Comparison of ENCODE assay signal across 19 cellular contexts in genomic region chr10:78634835-78635234, GRCh38.
A peak's percentile ranks its signal among the peaks of the same experiment; 100 is the strongest.
DNase-seq lines count a peak whose midpoint lies in the region; ATAC-seq, FAIRE-seq and TF ChIP-seq lines count a peak whose summit lies in the region.
"Had no signal": no experiment of that assay in that cellular context is flagged by ENCODE, and none has a peak within 500 bp of the region (broad histone marks: within the 10 kb centered on the region; RNA-seq: fewer than 3 reads in every experiment).

No MANE protein-coding gene starts in this region.

- no peak for DNase-seq in HCT116 (ENCODE audit: low read depth, low spot score)
- peak; percentile 28 for DNase-seq in astrocyte of the spinal cord (ENCODE audit: low read depth, low spot score)
- peak; percentile 86 for DNase-seq in islet precursor cell
- peak; percentile 19 for DNase-seq in small intestine
- DNase-seq in mesenteric fat pad (ENCODE audit: low spot score) = no peak
- no peak for DNase-seq in stimulated activated effector memory CD8-positive, alpha-beta T cell treated with anti-CD3 and anti-CD28 coated beads, Interleukin-12 subunit alpha, Interleukin-12 subunit beta, amount 100 ng/mL, for 72 hours (ENCODE audit: low spot score in 2 of 2)
- DNase-seq in T-helper 2 cell treated with Interferon-gamma antibody and Interleukin-4, amounts not matched to agents 5 μg/mL and 100 μg/mL, for 36 hours (ENCODE audit: low spot score) = no peak
- DNase-seq in NCI-H2196 treated with DMSO at 0.1 percent for 48 hours (lab: John Stamatoyannopoulos, UW; ENCODE audit: unreplicated experiment) = no peak
- DNase-seq: activated CD8-positive, alpha-beta memory T cell treated with anti-CD3 and anti-CD28 coated beads for 24 hours; effector CD4-positive, alpha-beta T cell; NCI-H187; SHP77 had no signal

- H3K9ac ChIP-seq in HCT116 (ENCODE audit: low read length) = no peak overlapping the region
- H3K9ac ChIP-seq: KMS-11, parathyroid adenoma had no signal

- H4K20me1 ChIP-seq in HCT116 (ENCODE audit: insufficient read depth) = no peaks in the 10 kb centered on the region

- no peaks in the 10 kb centered on the region for H3K79me2 ChIP-seq in HCT116 (ENCODE audit: insufficient read depth, low read length)
- H3K79me2 ChIP-seq: parathyroid adenoma had no signal

- TF ChIP-seq POLR2A in HCT116 (IDR thresholded peaks at IDR 0.05; ENCODE audit: borderline replicate concordance, extremely low read depth, insufficient read depth, insufficient read length) = no peak

- intact Hi-C loops in HCT116 (cut with micrococcal nuclease) = no loop called here

- RAD21 ChIA-PET in HCT116 (lab: Charles Lee; ENCODE audit: low non-redundant PET in 1 of 2, low total read pairs in 2 of 2, uncharacterized antibody in 2 of 2, unreplicated experiment in 2 of 2) = no interaction called here

- BruUV-seq in HCT116 (replicated peaks; lab: Mats Ljungman, UMichigan) = no TSS peak

- H3K27ac ChIP-seq in HCT116 (ENCODE audit: low read depth, low read length) = no peak overlapping the region
- no peak overlapping the region for H3K27ac ChIP-seq in small intestine (ENCODE audit: low read depth in 1 of 2, low read length in 1 of 2)
- H3K27ac ChIP-seq: ascending aorta, C4-2B, HL-60, KMS-11, parathyroid adenoma had no signal

- FAIRE-seq in small intestine (lab: Jason Lieb, UNC) = no peak
- FAIRE-seq: GM12878, TTC549 had no signal

- in situ Hi-C loops in astrocyte of the spinal cord (cut with HindIII; ENCODE audit: low sequenced_read_pairs) = no loop called here

- H3K4me1 ChIP-seq in HCT116 (ENCODE audit: control insufficient read depth in 1 of 2, insufficient read depth in 2 of 2, low read length in 2 of 2) (peaks cover 4 to 7% of the 10 kb centered on the region in 2 experiments; a peak in 2 of 4 replicates), small intestine (ENCODE audit: control insufficient read depth in 2 of 2, insufficient read depth in 1 of 2, low read depth in 1 of 2, low read length in 1 of 2) (peaks cover 0 to 5% of the 10 kb centered on the region in 2 donors)

- H3K9me3 Mint-ChIP-seq in stimulated activated effector memory CD8-positive, alpha-beta T cell treated with anti-CD3 and anti-CD28 coated beads, Interleukin-12 subunit alpha, Interleukin-12 subunit beta, amount 100 ng/mL, for 72 hours = no peaks in the 10 kb centered on the region
- H3K9me3 Mint-ChIP-seq in T-helper 2 cell treated with Interferon-gamma antibody and Interleukin-4, amounts not matched to agents 5 μg/mL and 100 μg/mL, for 36 hours = no peaks in the 10 kb centered on the region

- peaks cover 4% of the 10 kb centered on the region for H3K27me3 Mint-ChIP-seq in T-helper 2 cell treated with Interferon-gamma antibody and Interleukin-4, amounts not matched to agents 5 μg/mL and 100 μg/mL, for 36 hours (ENCODE audit: low read depth)

- POLR2A ChIA-PET in HCT116 (lab: Charles Lee) = no interaction called here

- peak overlapping the region; percentile 12; the same call in 1 of the 2 replicates for H3K4me2 ChIP-seq in HCT116 (ENCODE audit: low read length)
- H3K4me2 ChIP-seq: KMS-11 had no signal

- H3K4me1 Mint-ChIP-seq in stimulated activated effector memory CD8-positive, alpha-beta T cell treated with anti-CD3 and anti-CD28 coated beads, Interleukin-12 subunit alpha, Interleukin-12 subunit beta, amount 100 ng/mL, for 72 hours = no peaks in the 10 kb centered on the region
- no peaks in the 10 kb centered on the region for H3K4me1 Mint-ChIP-seq in T-helper 2 cell treated with Interferon-gamma antibody and Interleukin-4, amounts not matched to agents 5 μg/mL and 100 μg/mL, for 36 hours (ENCODE audit: low read depth)

- CTCF ChIA-PET in HCT116 (lab: Charles Lee) = no interaction called here

- ATAC-seq in HCT116 = no peak
- no peak for ATAC-seq in stimulated activated effector memory CD8-positive, alpha-beta T cell treated with anti-CD3 and anti-CD28 coated beads, Interleukin-12 subunit alpha, Interleukin-12 subunit beta, amount 100 ng/mL, for 72 hours

- no peaks in the 10 kb centered on the region for H3K9me2 ChIP-seq in HCT116 (ENCODE audit: insufficient read depth)

- H3K27me3 ChIP-seq in HCT116 (ENCODE audit: insufficient read depth, low read length) (peaks cover 6% of the 10 kb centered on the region; the same call in 1 of the 2 replicates), small intestine (ENCODE audit: control insufficient read depth in 2 of 2, insufficient read depth in 2 of 2, low read length in 2 of 2) (peaks cover 0 to 2% of the 10 kb centered on the region in 2 donors)
- H3K27me3 ChIP-seq: ascending aorta had no signal

- H3K9me3 ChIP-seq in HCT116 (ENCODE audit: control insufficient read depth in 1 of 2, insufficient read depth in 1 of 2, low read depth in 1 of 2, low read length in 2 of 2) (no peaks in the 10 kb centered on the region), small intestine (ENCODE audit: control insufficient read depth, low read depth) (no peaks in the 10 kb centered on the region)
- H3K9me3 ChIP-seq: ascending aorta had no signal

- no peak overlapping the region for H3K4me3 ChIP-seq in HCT116 (replicated peaks in 1 of 2; ENCODE audit: low read depth in 1 of 2, low read length in 2 of 2)
- no peak overlapping the region for H3K4me3 ChIP-seq in astrocyte of the spinal cord (ENCODE audit: low read depth, low read length)
- no peak overlapping the region for H3K4me3 ChIP-seq in small intestine (ENCODE audit: low read depth in 1 of 2, low read length in 2 of 2)
- H3K4me3 ChIP-seq: ascending aorta, GM12878 had no signal

- TF ChIP-seq CTCF in HCT116 (IDR thresholded peaks at IDR 0.05 in 2 of 3, conservative IDR thresholded peaks at IDR 0.05 in 1 of 3; ENCODE audit: borderline replicate concordance in 1 of 3, insufficient read depth in 1 of 3, low read depth in 2 of 3, low read length in 2 of 3) = no peak
- no peak for TF ChIP-seq CTCF in astrocyte of the spinal cord (IDR thresholded peaks at IDR 0.05; ENCODE audit: low read depth, low read length)

- no peak overlapping the region for H3K4me3 Mint-ChIP-seq in stimulated activated effector memory CD8-positive, alpha-beta T cell treated with anti-CD3 and anti-CD28 coated beads, Interleukin-12 subunit alpha, Interleukin-12 subunit beta, amount 100 ng/mL, for 72 hours
- H3K4me3 Mint-ChIP-seq in T-helper 2 cell treated with Interferon-gamma antibody and Interleukin-4, amounts not matched to agents 5 μg/mL and 100 μg/mL, for 36 hours = no peak overlapping the region

- H3K36me3 Mint-ChIP-seq in stimulated activated effector memory CD8-positive, alpha-beta T cell treated with anti-CD3 and anti-CD28 coated beads, Interleukin-12 subunit alpha, Interleukin-12 subunit beta, amount 100 ng/mL, for 72 hours = no peaks in the 10 kb centered on the region
- no peaks in the 10 kb centered on the region for H3K36me3 Mint-ChIP-seq in T-helper 2 cell treated with Interferon-gamma antibody and Interleukin-4, amounts not matched to agents 5 μg/mL and 100 μg/mL, for 36 hours (ENCODE audit: low read depth)

- WGBS in small intestine, 3 donors = 5 to 36% (median 15%) methylated on average over 2 of the region's 2 CpGs

- H2AFZ ChIP-seq in HCT116 (ENCODE audit: low read depth, low read length, poor library complexity, severe bottlenecking) = no peak overlapping the region
- H2AFZ ChIP-seq: parathyroid adenoma had no signal

- H3K27ac Mint-ChIP-seq in stimulated activated effector memory CD8-positive, alpha-beta T cell treated with anti-CD3 and anti-CD28 coated beads, Interleukin-12 subunit alpha, Interleukin-12 subunit beta, amount 100 ng/mL, for 72 hours = no peak overlapping the region
- no peak overlapping the region for H3K27ac Mint-ChIP-seq in T-helper 2 cell treated with Interferon-gamma antibody and Interleukin-4, amounts not matched to agents 5 μg/mL and 100 μg/mL, for 36 hours

- H3K36me3 ChIP-seq in HCT116 (ENCODE audit: control insufficient read depth in 1 of 2, insufficient read depth in 2 of 2, low read length in 2 of 2) (no peaks in the 10 kb centered on the region), small intestine (ENCODE audit: control insufficient read depth in 2 of 2, insufficient read depth in 2 of 2, low read length in 2 of 2) (no peaks in the 10 kb centered on the region)
- H3K36me3 ChIP-seq: ascending aorta had no signal

- no peak for TF ChIP-seq RAD21 in HCT116 (IDR thresholded peaks at IDR 0.05; ENCODE audit: low read depth)

TF ChIP-seq in HCT116, 20 proteins besides CTCF, POLR2A, EP300 and RAD21:
- TF ChIP-seq ATF3 (IDR thresholded peaks at IDR 0.05) = no peak
- no peak for TF ChIP-seq ZBTB33 (IDR thresholded peaks at IDR 0.05; ENCODE audit: extremely low read depth, insufficient replicate concordance, low read length)
- TF ChIP-seq CBX3 (IDR thresholded peaks at IDR 0.05; ENCODE audit: low read depth) = no peak
- TF ChIP-seq EGR1 (IDR thresholded peaks at IDR 0.05; ENCODE audit: low read depth) = no peak
TF ChIP-seq in HCT116: peak in this region for 0.

Comparison
In these comparisons a context has a peak if more than half of its experiments do, and no peak if none do; other contexts are left out.
1. DNase-seq: peak in astrocyte of the spinal cord (single experiment), islet precursor cell (single experiment) and small intestine (single experiment); none in HCT116 (single experiment), mesenteric fat pad (single experiment), stimulated activated effector memory CD8-positive, alpha-beta T cell treated with anti-CD3 and anti-CD28 coated beads, Interleukin-12 subunit alpha, Interleukin-12 subunit beta, amount 100 ng/mL, for 72 hours (0 of 2), T-helper 2 cell treated with Interferon-gamma antibody and Interleukin-4, amounts not matched to agents 5 μg/mL and 100 μg/mL, for 36 hours (single experiment) and NCI-H2196 treated with DMSO at 0.1 percent for 48 hours (single experiment).